ENCODE assay signal across 15 cellular contexts in the genomic region with DNA sequence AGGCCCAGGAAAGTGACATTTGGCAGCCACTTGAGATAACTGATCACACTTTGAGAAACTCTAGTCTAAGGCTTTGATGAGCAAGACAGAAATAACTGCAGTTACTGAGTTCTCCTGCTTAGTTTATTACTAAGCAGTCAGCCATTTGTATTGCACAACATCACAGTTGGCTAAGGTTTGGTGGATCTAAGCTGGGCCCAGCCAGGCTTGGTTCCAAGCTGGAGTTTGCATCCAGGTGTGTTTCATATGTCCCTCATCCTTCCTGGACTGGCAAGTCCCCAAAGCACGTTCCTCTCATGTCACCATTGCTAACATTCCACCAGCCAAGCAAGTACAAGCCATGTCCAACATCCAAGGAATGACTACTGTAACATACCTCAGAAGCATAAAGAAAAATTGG.
DNase-seq lines count a peak whose midpoint lies in the region; ATAC-seq, FAIRE-seq and TF ChIP-seq lines count a peak whose summit lies in the region.
"Had no signal": no experiment of that assay in that cellular context is flagged by ENCODE, and none has a peak within 500 bp of the region (broad histone marks: within the 10 kb centered on the region; RNA-seq: fewer than 3 reads in every experiment).

No MANE protein-coding gene starts in this region.

- TF ChIP-seq POLR2A in IMR-90 (IDR thresholded peaks at IDR 0.05; ENCODE audit: low read depth, low read length) = no peak

- no peak overlapping the region for H3K56ac ChIP-seq in IMR-90 (ENCODE audit: extremely low read depth, insufficient read depth, low read length)

- H4K91ac ChIP-seq in IMR-90 (ENCODE audit: insufficient read depth, low read depth, low read length) = peak overlapping the region; percentile 18; the same call in 1 of the 2 replicates

- no peaks in the 10 kb centered on the region for H3K36me3 ChIP-seq in IMR-90 (ENCODE audit: control insufficient read depth, insufficient read depth, low read length)
- H3K36me3 ChIP-seq in mammary epithelial cell (ENCODE audit: insufficient read depth, low read length) = no peaks in the 10 kb centered on the region
- H3K36me3 ChIP-seq in left lung = no peaks in the 10 kb centered on the region
- H3K36me3 ChIP-seq in kidney (ENCODE audit: control insufficient read depth in 1 of 2, insufficient read depth in 2 of 2, low read length in 2 of 2) = no peaks in the 10 kb centered on the region
- H3K36me3 ChIP-seq: BE2C had no signal

- no peaks in the 10 kb centered on the region for H3K9me3 ChIP-seq in IMR-90 (ENCODE audit: control insufficient read depth, insufficient read depth, low read length)
- H3K9me3 ChIP-seq in mammary epithelial cell (replicated peaks; ENCODE audit: insufficient read depth, low read length) = no peaks in the 10 kb centered on the region
- H3K9me3 ChIP-seq in left lung = no peaks in the 10 kb centered on the region
- no peaks in the 10 kb centered on the region for H3K9me3 ChIP-seq in kidney (ENCODE audit: control insufficient read depth in 1 of 2, low read length in 2 of 2)
- H3K9me3 ChIP-seq: BE2C had no signal

- no peak overlapping the region; the same call in 1 of the 2 replicates for H2BK20ac ChIP-seq in IMR-90 (ENCODE audit: low read depth, low read length)

- no peak overlapping the region for H4K5ac ChIP-seq in IMR-90 (ENCODE audit: low read depth, low read length)

- H2BK5ac ChIP-seq in IMR-90 (ENCODE audit: low read depth, low read length, poor library complexity, severe bottlenecking) = peak overlapping the region; percentile 68

- TF ChIP-seq CTCF in IMR-90 (conservative IDR thresholded peaks at IDR 0.05; ENCODE audit: low read depth, low read length) (no peak), mammary epithelial cell (conservative IDR thresholded peaks at IDR 0.05 in 1 of 2, IDR thresholded peaks at IDR 0.05 in 1 of 2; ENCODE audit: extremely low read depth in 1 of 2, insufficient read depth in 1 of 2, low read depth in 1 of 2, low read length in 2 of 2) (no peak), left lung (IDR thresholded peaks at IDR 0.05) (no peak), kidney (IDR thresholded peaks at IDR 0.05; ENCODE audit: borderline replicate concordance, extremely low read depth, insufficient read depth) (no peak)

- H3K4ac ChIP-seq in IMR-90 (ENCODE audit: low read depth, low read length) = 0 out of 2 replicates have a peak overlapping the region, but pooled peaks have one; percentile 1

- H2BK120ac ChIP-seq in IMR-90 (ENCODE audit: low read depth, low read length) = peak overlapping the region; percentile 1; the same call in 1 of the 2 replicates

- H3K4me3 ChIP-seq in IMR-90 (ENCODE audit: insufficient read depth, low read depth, low read length) (no peak overlapping the region), mammary epithelial cell (replicated peaks in 1 of 3; ENCODE audit: insufficient read depth in 1 of 3, low read depth in 2 of 3, low read length in 3 of 3) (no peak overlapping the region), left lung (no peak overlapping the region), kidney (ENCODE audit: low read length in 2 of 2) (no peak overlapping the region)

- no peak overlapping the region for H3K23ac ChIP-seq in IMR-90 (ENCODE audit: low read depth, low read length)

- no peaks in the 10 kb centered on the region; a peak in 1 of 4 replicates for H3K79me1 ChIP-seq in IMR-90 (ENCODE audit: low read depth in 1 of 2, low read length in 2 of 2)

- no peak overlapping the region for H3K9ac ChIP-seq in IMR-90 (ENCODE audit: low read depth, low read length)
- H3K9ac ChIP-seq in mammary epithelial cell (ENCODE audit: insufficient read depth, low read length) = no peak overlapping the region
- no peak overlapping the region for H3K9ac ChIP-seq in kidney (ENCODE audit: low read length in 2 of 2)

- intact Hi-C loops in IMR-90 (cut with micrococcal nuclease) (no loop called here), mammary epithelial cell (cut with micrococcal nuclease) (loop anchor here (1.0 to 2.0 kb wide), 2 partner anchors 8 to 57 kb away; no protein-coding TSS in a partner anchor), left lung (cut with DNase I) (no loop called here), kidney (cut with DNase I) (no loop called here)

- no peaks in the 10 kb centered on the region for H3K79me2 ChIP-seq in mammary epithelial cell (ENCODE audit: insufficient read depth, low read length)

- peak overlapping the region in 1 of 2 experiments; percentile 32; a peak in 2 of 4 replicates for H4K8ac ChIP-seq in IMR-90 (ENCODE audit: low read depth in 2 of 2, low read length in 2 of 2)

- BruUV-seq in IMR-90 (replicated peaks; lab: Mats Ljungman, UMichigan) (no TSS peak), mammary epithelial cell (replicated peaks; lab: Mats Ljungman, UMichigan) (no TSS peak)

- H4K20me1 ChIP-seq in IMR-90 (ENCODE audit: insufficient read depth, low read length) (no peaks in the 10 kb centered on the region; the same call in 1 of the 2 replicates), mammary epithelial cell (ENCODE audit: insufficient read depth, low read length) (no peaks in the 10 kb centered on the region)

- no peak overlapping the region for H2BK15ac ChIP-seq in IMR-90 (ENCODE audit: low read depth, low read length)

- no peak overlapping the region for H3K14ac ChIP-seq in IMR-90 (replicated peaks; ENCODE audit: low read depth, low read length)

- CTCF ChIA-PET in IMR-90 (lab: Yijun Ruan, JAX) (no interaction called here), mammary epithelial cell (lab: Charles Lee; ENCODE audit: low non-redundant PET) (no interaction called here)

- ATAC-seq in IMR-90 (ENCODE audit: low read depth) (peak; percentile 57), left lung (peak; percentile 46), GM21367 (IDR thresholded peaks at IDR 0.05; ENCODE audit: unreplicated experiment) (no peak)
- ATAC-seq: stimulated activated naive CD8-positive, alpha-beta T cell treated with anti-CD3 and anti-CD28 coated beads, Interleukin-15, amount 100 ng/mL, for 72 hours had no signal

- peaks cover 13% of the 10 kb centered on the region for H3K9me1 ChIP-seq in IMR-90 (ENCODE audit: insufficient read depth, low read length)

- in situ Hi-C loops in IMR-90 (cut with MboI; ENCODE audit: low sequenced_read_pairs) = no loop called here
- in situ Hi-C loops in mammary epithelial cell (cut with MboI; ENCODE audit: low sequenced_read_pairs in 2 of 2) = loop anchor here in 1 of 2 donors (5.0 kb wide), 1 partner anchor 64 kb away; no protein-coding TSS in a partner anchor

- peak overlapping the region; percentile 3 for H2AK9ac ChIP-seq in IMR-90 (replicated peaks; ENCODE audit: low read depth, low read length, poor library complexity)

- H3K27ac ChIP-seq in IMR-90 (ENCODE audit: insufficient read depth, low read length) = peak overlapping the region; percentile 4; the same call in 1 of the 2 replicates
- H3K27ac ChIP-seq in mammary epithelial cell (ENCODE audit: insufficient read depth, low read depth, low read length) = peak overlapping the region; percentile 7
- H3K27ac ChIP-seq in left lung = no peak overlapping the region
- H3K27ac ChIP-seq in kidney (ENCODE audit: low read depth in 2 of 2, low read length in 2 of 2) = no peak overlapping the region

- H3K4me2 ChIP-seq in IMR-90 (ENCODE audit: low read depth, low read length) (no peak overlapping the region), mammary epithelial cell (ENCODE audit: insufficient read depth, low read depth, low read length) (no peak overlapping the region)

- POLR2A ChIA-PET in IMR-90 (lab: Charles Lee; ENCODE audit: unreplicated experiment) = no interaction called here

- TF ChIP-seq RAD21 in IMR-90 (IDR thresholded peaks at IDR 0.05; ENCODE audit: low read length) = no peak

- peaks cover 16% of the 10 kb centered on the region for H3K4me1 ChIP-seq in IMR-90 (ENCODE audit: control insufficient read depth, insufficient read depth, low read length)
- peaks cover 16% of the 10 kb centered on the region for H3K4me1 ChIP-seq in mammary epithelial cell (ENCODE audit: insufficient read depth, low read length)
- peaks cover 6% of the 10 kb centered on the region in 2 donors for H3K4me1 ChIP-seq in left lung
- peaks cover 0 to 9% of the 10 kb centered on the region in 2 donors for H3K4me1 ChIP-seq in kidney (ENCODE audit: control insufficient read depth in 1 of 2, insufficient read depth in 1 of 2, low read depth in 1 of 2, low read length in 2 of 2)
- H3K4me1 ChIP-seq: BE2C had no signal

- DNase-seq in AG08396 (ENCODE audit: low spot score) = peak; percentile 67
- DNase-seq in IMR-90 = peak; percentile 90
- DNase-seq in mammary epithelial cell = peak; percentile 89
- DNase-seq in left lung = no peak
- no peak for DNase-seq in kidney
- no peak for DNase-seq in hypothalamus (lab: John Stamatoyannopoulos, UW)
- DNase-seq in NOMO-1 (lab: John Stamatoyannopoulos, UW; ENCODE audit: unreplicated experiment in 2 of 2) = no peak
- DNase-seq: activated CD4-positive, alpha-beta T cell treated with anti-CD3 and anti-CD28 coated beads, Interleukin-2, amount 10 ng/mL, durations not matched to agents 7 days and 5 days; activated naive CD4-positive, alpha-beta T cell treated with anti-CD3 and anti-CD28 coated beads for 36 hours; BE2C; endodermal cell; H7; stimulated activated naive CD8-positive, alpha-beta T cell treated with anti-CD3 and anti-CD28 coated beads, Interleukin-15, amount 100 ng/mL, for 72 hours had no signal

- H3K18ac ChIP-seq in IMR-90 (ENCODE audit: low read depth, low read length) = no peak overlapping the region

- FAIRE-seq in kidney (lab: Jason Lieb, UNC) = no peak
- FAIRE-seq: islet of Langerhans had no signal

- H2AK5ac ChIP-seq in IMR-90 (ENCODE audit: low read depth, low read length) = 0 out of 2 replicates have a peak overlapping the region, but pooled peaks have one; percentile 14

- dilution Hi-C loops in IMR-90 (cut with HindIII; ENCODE audit: low sequenced_read_pairs, unreplicated experiment) (loop anchor here (25.0 kb wide), 1 partner anchor 269 kb away; no protein-coding TSS in a partner anchor), mammary epithelial cell (cut with HindIII; ENCODE audit: low sequenced_read_pairs) (no loop called here)

- no CpG with 5 or more reads among the region's 1 CpG for WGBS in IMR-90 (ENCODE audit: extremely low coverage in 2 of 2, insufficient read length in 1 of 2), 2 experiments
- WGBS in mammary epithelial cell (ENCODE audit: low coverage, missing lambda C conversion rate) = 0% methylated on average over 1 of the region's 1 CpG

- H3K27me3 ChIP-seq in IMR-90 (ENCODE audit: control insufficient read depth, insufficient read depth, low read length) (no peaks in the 10 kb centered on the region), mammary epithelial cell (ENCODE audit: insufficient read depth, low read length) (no peaks in the 10 kb centered on the region), left lung (no peaks in the 10 kb centered on the region)
- H3K27me3 ChIP-seq: BE2C had no signal

- H2AFZ ChIP-seq in IMR-90 (replicated peaks; ENCODE audit: low read length, poor library complexity) = peak overlapping the region; percentile 9
- H2AFZ ChIP-seq in mammary epithelial cell (ENCODE audit: low read depth, low read length) = no peak overlapping the region

TF ChIP-seq in IMR-90, 13 proteins besides CTCF, POLR2A, EP300 and RAD21 (continues in another document):
- TF ChIP-seq FOS (IDR thresholded peaks at IDR 0.05; ENCODE audit: low read depth, low read length) = peak; percentile 46; the same call in 1 of the 2 replicates
- no peak for TF ChIP-seq MXI1 (IDR thresholded peaks at IDR 0.05; ENCODE audit: borderline replicate concordance, low read depth, low read length)
- peak; percentile 100 for TF ChIP-seq CEBPB (IDR thresholded peaks at IDR 0.05; ENCODE audit: low read depth, low read length)

Comparison
In these comparisons a context has a peak if more than half of its experiments do, and no peak if none do; other contexts are left out.
1. DNase-seq: peak in AG08396 (single experiment), IMR-90 (single experiment) and mammary epithelial cell (single experiment); none in left lung (0 of 2), kidney (single experiment), hypothalamus (0 of 51) and NOMO-1 (0 of 2).
2. H3K27ac ChIP-seq: peak in IMR-90 (single experiment) and mammary epithelial cell (single experiment); none in left lung (0 of 2) and kidney (0 of 2).